In the genomic region with DNA sequence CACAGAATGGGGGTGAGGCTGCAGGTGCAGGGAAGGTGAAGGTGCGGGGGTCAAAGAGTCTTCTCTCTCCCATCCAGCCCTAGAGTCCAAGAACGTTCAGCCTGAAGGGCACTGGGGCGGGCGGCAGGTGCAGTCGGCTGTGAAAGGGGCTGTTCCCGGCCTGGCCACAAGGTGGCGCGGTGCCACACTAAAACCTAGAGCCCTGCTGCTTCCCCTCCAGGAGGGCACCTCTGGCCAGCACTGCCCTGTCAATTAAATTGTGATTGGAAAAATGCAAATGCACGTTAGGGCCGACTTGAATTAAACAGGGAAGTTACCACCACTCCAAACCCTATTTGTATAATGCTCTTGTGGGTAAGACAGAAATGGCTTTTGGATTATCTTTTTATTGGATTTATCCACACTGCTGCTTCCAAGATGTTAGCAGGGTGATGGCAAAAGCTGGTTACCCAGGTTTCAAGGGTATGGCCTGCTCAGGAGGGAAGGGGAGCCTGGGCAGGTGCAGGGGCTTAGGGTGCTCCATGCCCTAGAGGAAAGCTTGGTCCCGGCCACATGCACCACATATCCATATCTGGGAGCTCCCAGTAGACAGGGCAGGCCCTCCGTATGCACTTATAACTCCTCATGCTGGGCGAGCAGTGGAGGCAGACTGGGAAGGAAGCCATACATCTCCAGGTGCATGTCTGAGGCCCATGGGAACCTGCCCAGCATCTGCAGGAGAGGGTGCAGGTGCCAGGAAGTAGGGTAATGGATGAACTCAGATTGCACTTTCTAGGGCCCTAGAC, we compare ENCODE assay signal across 8 cellular contexts.
DNase-seq lines count a peak whose midpoint lies in the region; FAIRE-seq and TF ChIP-seq lines count a peak whose summit lies in the region.

No MANE protein-coding gene starts in this region.

- peak; percentile 78 for FAIRE-seq in GM18507 (lab: Jason Lieb, UNC)

- H3K23ac ChIP-seq in trophoblast cell (ENCODE audit: low read length) = no peak overlapping the region

- POLR2A ChIA-PET in A673 (lab: Charles Lee; ENCODE audit: low non-redundant PET) = no interaction called here
- POLR2A ChIA-PET in SK-N-SH (lab: Yijun Ruan, JAX) = no interaction called here

- intact Hi-C loops in A673 (cut with micrococcal nuclease; ENCODE audit: unreplicated experiment) = loop anchor here (1.0 kb wide), 2 partner anchors 160 to 230 kb away; no protein-coding TSS in a partner anchor

- TF ChIP-seq EP300 in SK-N-SH (IDR thresholded peaks at IDR 0.05; ENCODE audit: borderline replicate concordance in 1 of 2, low read depth in 1 of 2, low read length in 1 of 2) = no peak
- TF ChIP-seq EP300 in tibial nerve (IDR thresholded peaks at IDR 0.05) = no peak

- no peak overlapping the region for H2BK120ac ChIP-seq in trophoblast cell (ENCODE audit: insufficient read depth, low read length, poor library complexity)

- CTCF ChIA-PET in A673 (lab: Charles Lee) (interaction anchor here (0.6 kb wide), 1 partner anchor 1781 kb away, joined by 3 read pairs; no protein-coding TSS in a partner anchor), SK-N-SH (lab: Yijun Ruan, JAX) (interaction anchor here (0.6 to 16.2 kb wide), 45 partner anchors 9 to 491 kb away, joined by 3 to 275 read pairs (median 4); a partner anchor contains a TSS)

- no TSS peak for BruUV-seq in A673 (replicated peaks; lab: Mats Ljungman, UMichigan)

- H4K8ac ChIP-seq in trophoblast cell (ENCODE audit: low read depth, low read length) = no peak overlapping the region

- H3F3A ChIP-seq in MM.1S (ENCODE audit: insufficient read depth, low read length) (no peaks in the 10 kb centered on the region), SK-N-SH (replicated peaks; ENCODE audit: insufficient read depth) (no peaks in the 10 kb centered on the region)

- H3K4me2 ChIP-seq in MM.1S (ENCODE audit: low read depth, low read length) (no peak overlapping the region), SK-N-SH (no peak overlapping the region), trophoblast cell (ENCODE audit: low read length) (no peak overlapping the region)

- H3K9me2 ChIP-seq in MM.1S (replicated peaks; ENCODE audit: insufficient read depth, low read length) (no peaks in the 10 kb centered on the region), SK-N-SH (no peaks in the 10 kb centered on the region)

- H3K79me2 ChIP-seq in MM.1S (ENCODE audit: low read length) (no peaks in the 10 kb centered on the region), SK-N-SH (ENCODE audit: insufficient read depth) (no peaks in the 10 kb centered on the region), trophoblast cell (ENCODE audit: control insufficient read depth, insufficient read depth, low read length, poor library complexity) (no peaks in the 10 kb centered on the region)

- H4K91ac ChIP-seq in trophoblast cell (ENCODE audit: low read depth, low read length) = no peak overlapping the region

- H3K9ac ChIP-seq in MM.1S (ENCODE audit: low read length) (no peak overlapping the region), SK-N-SH (no peak overlapping the region), trophoblast cell (ENCODE audit: low read length) (no peak overlapping the region)

- peak; percentile 87 for TF ChIP-seq RAD21 in SK-N-SH (IDR thresholded peaks at IDR 0.05; ENCODE audit: low read length)

- H3K27me3 ChIP-seq in A673 (replicated peaks; ENCODE audit: insufficient read depth, low read depth, low read length, poor library complexity) = no peaks in the 10 kb centered on the region
- no peaks in the 10 kb centered on the region for H3K27me3 ChIP-seq in MM.1S (replicated peaks; ENCODE audit: insufficient read depth, low read length)
- H3K27me3 ChIP-seq in SK-N-SH (ENCODE audit: insufficient read depth) = peaks cover 21% of the 10 kb centered on the region
- H3K27me3 ChIP-seq in trophoblast cell (ENCODE audit: insufficient read depth, low read length) = no peaks in the 10 kb centered on the region
- peaks cover 0 to 5% of the 10 kb centered on the region in 2 donors for H3K27me3 ChIP-seq in tibial nerve

- no peak overlapping the region for H2AK5ac ChIP-seq in trophoblast cell (ENCODE audit: low read length)

- no peak for TF ChIP-seq POLR2A in tibial nerve (IDR thresholded peaks at IDR 0.05)

- H3K14ac ChIP-seq in trophoblast cell (ENCODE audit: low read length) = no peak overlapping the region

- DNase-seq in A673 (ENCODE audit: low spot score) = peak; percentile 63
- peak; percentile 60 for DNase-seq in GM18507 (ENCODE audit: extremely low spot score, insufficient read length, low read depth)
- peak; percentile 67 for DNase-seq in MM.1S
- peak; percentile 89 for DNase-seq in SK-N-SH
- DNase-seq in activated naive CD4-positive, alpha-beta T cell (lab: John Stamatoyannopoulos, UW) = peak; percentile 27 to 67 (median 60)
- peak; percentile 7 for DNase-seq in glomerular endothelial cell (ENCODE audit: extremely low read depth, low read depth, low spot score)
- peak; percentile 57 to 80 for DNase-seq in trophoblast cell
- DNase-seq in tibial nerve (ENCODE audit: low spot score in 2 of 2) = peak; percentile 67 to 88

- no peaks in the 10 kb centered on the region for H3K36me3 ChIP-seq in A673 (ENCODE audit: insufficient read depth, low read length, poor library complexity, severe bottlenecking)
- no peaks in the 10 kb centered on the region for H3K36me3 ChIP-seq in MM.1S (replicated peaks; ENCODE audit: insufficient read depth, low read length)
- no peaks in the 10 kb centered on the region for H3K36me3 ChIP-seq in SK-N-SH (replicated peaks in 1 of 2; ENCODE audit: control insufficient read depth in 1 of 2, insufficient read depth in 2 of 2, low read length in 1 of 2)
- H3K36me3 ChIP-seq in trophoblast cell (ENCODE audit: control insufficient read depth in 1 of 2, insufficient read depth in 2 of 2, low read length in 2 of 2) = no peaks in the 10 kb centered on the region
- H3K36me3 ChIP-seq in tibial nerve = peaks cover 0 to 9% (median 0%) of the 10 kb centered on the region in 3 donors

- no peak overlapping the region for H2BK5ac ChIP-seq in trophoblast cell (ENCODE audit: low read depth, low read length, poor library complexity)

- H3K9me3 ChIP-seq in A673 (ENCODE audit: low read depth, low read length, poor library complexity, severe bottlenecking) (no peaks in the 10 kb centered on the region), MM.1S (replicated peaks; ENCODE audit: insufficient read depth, low read length) (no peaks in the 10 kb centered on the region), SK-N-SH (no peaks in the 10 kb centered on the region), trophoblast cell (ENCODE audit: insufficient read depth, low read depth, low read length) (no peaks in the 10 kb centered on the region), tibial nerve (peaks cover 0 to 2% (median 0%) of the 10 kb centered on the region in 4 donors)

- H2BK12ac ChIP-seq in trophoblast cell (ENCODE audit: low read length) = no peak overlapping the region

- no peak overlapping the region for H2AFZ ChIP-seq in MM.1S (ENCODE audit: low read length)
- H2AFZ ChIP-seq in SK-N-SH (ENCODE audit: low read depth) = no peak overlapping the region
- H2AFZ ChIP-seq in trophoblast cell (ENCODE audit: insufficient read depth, low read length, poor library complexity) = no peak overlapping the region

- H4K20me1 ChIP-seq in MM.1S (ENCODE audit: insufficient read depth, low read length) (no peaks in the 10 kb centered on the region), SK-N-SH (ENCODE audit: insufficient read depth) (no peaks in the 10 kb centered on the region)

- H3K4me1 ChIP-seq in A673 (ENCODE audit: insufficient read depth, low read length, poor library complexity, severe bottlenecking) (no peaks in the 10 kb centered on the region), MM.1S (ENCODE audit: low read length) (no peaks in the 10 kb centered on the region), SK-N-SH (ENCODE audit: control insufficient read depth in 1 of 2, insufficient read depth in 2 of 2, low read depth in 1 of 2, low read length in 1 of 2) (peaks cover 0 to 8% of the 10 kb centered on the region in 2 experiments; a peak in 1 of 4 replicates), trophoblast cell (ENCODE audit: control insufficient read depth in 1 of 2, insufficient read depth in 2 of 2, low read length in 2 of 2) (peaks cover 12 to 21% of the 10 kb centered on the region in 2 experiments), tibial nerve (peaks cover 0 to 22% (median 4%) of the 10 kb centered on the region in 4 donors)

- TF ChIP-seq CTCF in A673 (conservative IDR thresholded peaks at IDR 0.05; ENCODE audit: low read depth, low read length) (peak; percentile 97), MM.1S (IDR thresholded peaks at IDR 0.05; ENCODE audit: low read length) (peak; percentile 90), SK-N-SH (IDR thresholded peaks at IDR 0.05) (peak; percentile 91), tibial nerve (IDR thresholded peaks at IDR 0.05) (peak; percentile 87 to 96 (median 93))

- H3K4ac ChIP-seq in trophoblast cell (ENCODE audit: low read depth, low read length) = no peak overlapping the region

- 14% methylated on average over 9 of the region's 13 CpGs for WGBS in SK-N-SH (ENCODE audit: low lambda C conversion rate)
- WGBS in trophoblast cell (ENCODE audit: extremely low coverage, insufficient coverage, insufficient read length) = no CpG with 5 or more reads among the region's 13 CpGs
- WGBS in tibial nerve, 2 donors = 19 to 20% methylated on average over 12 to 13 of the region's 13 CpGs

- H3K18ac ChIP-seq in trophoblast cell (ENCODE audit: low read length) = no peak overlapping the region

- H3K27ac ChIP-seq in A673 (ENCODE audit: low read depth, low read length, poor library complexity, severe bottlenecking) = no peak overlapping the region
- H3K27ac ChIP-seq in MM.1S (ENCODE audit: low read length) = no peak overlapping the region
- H3K27ac ChIP-seq in SK-N-SH (ENCODE audit: low read depth in 2 of 2, low read length in 1 of 2) = no peak overlapping the region
- no peak overlapping the region for H3K27ac ChIP-seq in trophoblast cell (ENCODE audit: low read depth, low read length)
- no peak overlapping the region for H3K27ac ChIP-seq in tibial nerve

- H4K12ac ChIP-seq in trophoblast cell (ENCODE audit: low read depth, low read length) = no peak overlapping the region

- H3K4me3 ChIP-seq in A673 (ENCODE audit: low read depth, low read length, poor library complexity, severe bottlenecking) (no peak overlapping the region), MM.1S (ENCODE audit: low read length) (no peak overlapping the region), SK-N-SH (ENCODE audit: low read depth in 2 of 2, low read length in 1 of 2) (peak overlapping the region in 1 of 2 experiments; percentile 12; a peak in 1 of 4 replicates), trophoblast cell (ENCODE audit: low read depth, low read length) (no peak overlapping the region), tibial nerve (no peak overlapping the region)

- no peaks in the 10 kb centered on the region for H3K79me1 ChIP-seq in trophoblast cell (ENCODE audit: low read length)

TF ChIP-seq in SK-N-SH, 30 proteins besides CTCF, POLR2A, EP300 and RAD21 (continues in another document):
- TF ChIP-seq GATA2 (CRISPR knock-in tag; IDR thresholded peaks at IDR 0.05) (no peak), EZH2phosphoT487 (IDR thresholded peaks at IDR 0.05; ENCODE audit: borderline replicate concordance, low read depth) (no peak), SMC3 (IDR thresholded peaks at IDR 0.05; ENCODE audit: low read depth, low read length) (peak; percentile 96), ELF1 (IDR thresholded peaks at IDR 0.05) (no peak), RCOR1 (IDR thresholded peaks at IDR 0.05; ENCODE audit: low read length) (0 out of 2 replicates have a peak, but pooled peaks have one; percentile 24), TCF12 (IDR thresholded peaks at IDR 0.05) (no peak)

Comparison
In these comparisons a context has a peak if more than half of its experiments do, and no peak if none do; other contexts are left out.
1. DNase-seq: peak in every context shown above with its lines; median percentile 89 in SK-N-SH; 78 in tibial nerve; 68 in trophoblast cell; 67 in MM.1S; 63 in A673; 60 in GM18507; 60 in activated naive CD4-positive, alpha-beta T cell; 7 in glomerular endothelial cell.